ENCODE assay signal across 1 cellular context in the genomic region with DNA sequence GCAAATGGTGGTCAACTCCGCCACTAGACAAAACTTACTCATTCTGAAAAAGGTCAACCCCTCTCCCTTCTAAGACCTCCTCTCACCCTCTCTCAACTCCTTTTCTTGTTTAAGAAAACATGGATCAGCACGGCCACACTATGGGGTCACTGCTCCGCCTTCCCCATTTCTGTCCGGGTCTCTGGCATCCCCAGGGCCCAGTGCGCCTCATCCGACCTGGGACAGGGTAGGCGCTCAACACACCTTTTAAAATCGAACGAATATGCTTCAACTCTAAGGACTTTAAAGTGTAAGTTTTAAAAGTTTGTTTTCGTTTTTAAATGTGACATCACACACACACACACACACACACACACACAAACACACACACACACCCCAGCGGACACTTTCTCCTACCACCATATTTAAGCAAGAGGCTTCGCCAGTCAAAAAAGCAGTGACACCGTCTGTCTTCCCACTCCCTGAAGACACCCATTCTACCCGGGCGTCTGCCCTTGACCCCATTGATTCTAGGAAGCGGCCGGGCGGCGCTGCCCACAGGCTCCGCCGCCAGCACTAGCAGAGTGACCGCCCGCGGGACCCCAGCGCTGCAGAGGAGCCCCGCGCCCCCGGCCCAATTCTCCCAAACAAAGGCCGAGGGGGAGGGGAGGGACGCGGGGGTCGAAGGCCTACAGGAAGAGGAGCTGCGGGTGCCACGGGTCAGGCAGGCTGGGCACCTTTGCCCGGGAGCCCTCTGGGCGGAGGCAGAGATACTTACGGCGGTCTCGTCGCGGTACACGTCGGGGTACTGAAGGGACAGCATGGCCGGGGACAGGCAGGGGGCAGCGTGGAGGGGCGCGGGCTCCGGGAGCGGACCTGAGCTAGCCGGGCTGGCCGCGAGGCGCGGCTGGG.
A peak's percentile ranks its signal among the peaks of the same experiment; 100 is the strongest.
TF ChIP-seq lines count a peak whose summit lies in the region.

No MANE protein-coding gene starts in this region.

TF ChIP-seq in K562, 482 proteins besides CTCF, POLR2A, EP300 and RAD21 (continued from another document):
- TF ChIP-seq, protein P1, sequence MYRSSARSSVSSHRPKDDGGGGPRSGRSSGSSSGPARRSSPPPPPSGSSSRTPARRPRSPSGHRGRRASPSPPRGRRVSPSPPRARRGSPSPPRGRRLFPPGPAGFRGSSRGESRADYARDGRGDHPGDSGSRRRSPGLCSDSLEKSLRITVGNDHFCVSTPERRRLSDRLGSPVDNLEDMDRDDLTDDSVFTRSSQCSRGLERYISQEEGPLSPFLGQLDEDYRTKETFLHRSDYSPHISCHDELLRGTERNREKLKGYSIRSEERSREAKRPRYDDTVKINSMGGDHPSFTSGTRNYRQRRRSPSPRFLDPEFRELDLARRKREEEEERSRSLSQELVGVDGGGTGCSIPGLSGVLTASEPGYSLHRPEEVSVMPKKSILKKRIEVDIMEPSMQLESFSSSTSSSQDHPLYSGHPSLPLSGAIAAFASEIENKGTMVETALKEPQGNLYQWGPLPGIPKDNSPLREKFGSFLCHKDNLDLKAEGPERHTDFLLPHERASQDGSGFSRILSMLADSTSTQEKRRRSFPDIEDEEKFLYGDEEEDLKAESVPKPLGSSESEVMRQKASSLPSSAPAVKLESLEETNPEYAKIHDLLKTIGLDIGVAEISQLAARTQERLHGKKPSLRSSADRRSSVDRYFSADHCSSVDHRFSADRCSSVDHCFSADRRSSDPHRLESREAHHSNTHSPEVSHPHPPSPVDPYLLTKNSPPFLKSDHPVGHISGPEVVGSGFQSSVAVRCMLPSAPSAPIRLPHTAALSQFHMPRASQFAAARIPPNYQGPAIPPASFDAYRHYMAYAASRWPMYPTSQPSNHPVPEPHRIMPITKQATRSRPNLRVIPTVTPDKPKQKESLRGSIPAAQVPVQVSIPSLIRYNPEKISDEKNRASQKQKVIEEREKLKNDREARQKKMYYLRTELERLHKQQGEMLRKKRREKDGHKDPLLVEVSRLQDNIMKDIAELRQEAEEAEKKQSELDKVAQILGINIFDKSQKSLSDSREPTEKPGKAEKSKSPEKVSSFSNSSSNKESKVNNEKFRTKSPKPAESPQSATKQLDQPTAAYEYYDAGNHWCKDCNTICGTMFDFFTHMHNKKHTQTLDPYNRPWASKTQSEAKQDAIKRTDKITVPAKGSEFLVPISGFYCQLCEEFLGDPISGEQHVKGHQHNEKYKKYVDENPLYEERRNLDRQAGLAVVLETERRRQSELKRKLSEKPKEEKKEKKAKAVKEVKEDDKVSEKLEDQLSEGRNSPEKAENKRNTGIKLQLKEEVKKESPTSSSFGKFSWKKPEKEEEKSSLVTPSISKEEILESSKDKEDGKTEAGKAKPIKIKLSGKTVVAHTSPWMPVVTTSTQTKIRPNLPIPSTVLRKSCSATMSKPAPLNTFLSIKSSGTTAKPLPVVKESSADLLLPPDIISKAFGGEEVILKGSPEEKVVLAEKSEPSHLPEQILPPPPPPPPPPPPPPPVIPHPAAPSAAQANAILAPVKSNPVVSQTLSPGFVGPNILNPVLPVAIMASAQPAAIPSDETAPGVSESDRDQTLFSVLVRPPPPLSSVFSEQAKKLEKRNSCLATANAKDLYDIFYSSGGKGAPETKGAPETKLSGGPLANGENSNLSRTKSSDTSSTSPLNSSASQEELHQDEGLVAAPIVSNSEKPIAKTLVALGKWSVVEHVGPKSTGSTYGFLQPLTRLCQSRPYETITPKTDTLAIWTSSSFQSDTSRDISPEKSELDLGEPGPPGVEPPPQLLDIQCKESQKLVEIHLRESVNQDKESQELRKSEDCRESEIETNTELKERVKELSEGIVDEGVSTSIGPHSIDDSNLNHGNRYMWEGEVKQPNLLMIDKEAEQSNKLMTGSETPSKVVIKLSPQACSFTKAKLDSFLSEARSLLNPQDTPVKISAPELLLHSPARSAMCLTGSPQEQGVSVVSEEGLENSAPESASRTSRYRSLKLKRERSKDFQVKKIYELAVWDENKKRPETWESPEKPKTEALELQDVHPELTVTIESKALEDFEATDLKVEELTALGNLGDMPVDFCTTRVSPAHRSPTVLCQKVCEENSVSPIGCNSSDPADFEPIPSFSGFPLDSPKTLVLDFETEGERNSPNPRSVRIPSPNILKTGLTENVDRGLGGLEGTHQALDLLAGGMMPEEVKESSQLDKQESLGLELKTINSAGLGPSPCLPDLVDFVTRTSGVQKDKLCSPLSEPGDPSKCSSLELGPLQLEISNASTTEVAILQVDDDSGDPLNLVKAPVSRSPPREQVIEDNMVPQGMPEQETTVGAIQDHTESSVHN (IDR thresholded peaks at IDR 0.05; ENCODE audit: borderline replicate concordance in 1 of 2, low read depth in 1 of 2): no peak
- no peak for TF ChIP-seq STAG1 (CRISPR knock-in tag; IDR thresholded peaks at IDR 0.05; ENCODE audit: borderline replicate concordance)
- TF ChIP-seq JUN (IDR thresholded peaks at IDR 0.05; ENCODE audit: borderline replicate concordance, low read depth, low read length): no peak
- no peak for TF ChIP-seq JUN (CRISPR knock-in tag; IDR thresholded peaks at IDR 0.05; ENCODE audit: borderline replicate concordance)
- no peak for TF ChIP-seq ZNF121 (CRISPR knock-in tag; conservative IDR thresholded peaks at IDR 0.05)
- no peak for TF ChIP-seq MAZ (CRISPR knock-in tag; conservative IDR thresholded peaks at IDR 0.05 in 1 of 2, IDR thresholded peaks at IDR 0.05 in 1 of 2)
- no peak for TF ChIP-seq HMGN3 (IDR thresholded peaks at IDR 0.05; ENCODE audit: borderline replicate concordance, extremely low read depth, insufficient read length, low read depth, low read length)
- peak; percentile 58; the same call in 1 of the 2 replicates for TF ChIP-seq SMARCE1 (IDR thresholded peaks at IDR 0.05)
- TF ChIP-seq ZBTB7A (IDR thresholded peaks at IDR 0.05; ENCODE audit: borderline replicate concordance, control insufficient read depth, low read depth, low read length): peak; percentile 63; the same call in 1 of the 2 replicates
- no peak for TF ChIP-seq TRIM28 (IDR thresholded peaks at IDR 0.05)
- TF ChIP-seq NR2F6 (CRISPR knock-in tag; IDR thresholded peaks at IDR 0.05): no peak
- no peak; the same call in 1 of the 2 replicates for TF ChIP-seq ZNF395 (CRISPR knock-in tag; IDR thresholded peaks at IDR 0.05)
- TF ChIP-seq ETV6 (IDR thresholded peaks at IDR 0.05; ENCODE audit: borderline replicate concordance in 1 of 2, low read depth in 2 of 2, low read length in 1 of 2): no peak
- no peak for TF ChIP-seq ETV6 (CRISPR knock-in tag; IDR thresholded peaks at IDR 0.05; ENCODE audit: borderline replicate concordance)
- TF ChIP-seq SIX5 (IDR thresholded peaks at IDR 0.05; ENCODE audit: borderline replicate concordance in 1 of 2, insufficient read depth in 1 of 2, low read depth in 1 of 2, low read length in 2 of 2): no peak
- no peak for TF ChIP-seq KDM4B (IDR thresholded peaks at IDR 0.05; ENCODE audit: borderline replicate concordance in 2 of 2, low read depth in 1 of 2)
- TF ChIP-seq, protein P2, sequence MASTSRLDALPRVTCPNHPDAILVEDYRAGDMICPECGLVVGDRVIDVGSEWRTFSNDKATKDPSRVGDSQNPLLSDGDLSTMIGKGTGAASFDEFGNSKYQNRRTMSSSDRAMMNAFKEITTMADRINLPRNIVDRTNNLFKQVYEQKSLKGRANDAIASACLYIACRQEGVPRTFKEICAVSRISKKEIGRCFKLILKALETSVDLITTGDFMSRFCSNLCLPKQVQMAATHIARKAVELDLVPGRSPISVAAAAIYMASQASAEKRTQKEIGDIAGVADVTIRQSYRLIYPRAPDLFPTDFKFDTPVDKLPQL (IDR thresholded peaks at IDR 0.05; ENCODE audit: extremely low read depth, insufficient read length): no peak
- TF ChIP-seq PURB (CRISPR knock-in tag; IDR thresholded peaks at IDR 0.05; ENCODE audit: low read depth): no peak
- no peak for TF ChIP-seq ZNF408 (CRISPR knock-in tag; IDR thresholded peaks at IDR 0.05; ENCODE audit: low read depth)
- TF ChIP-seq E2F6 (IDR thresholded peaks at IDR 0.05; ENCODE audit: borderline replicate concordance in 1 of 2, extremely low read depth in 1 of 2, insufficient read depth in 1 of 2, insufficient read length in 1 of 2, low read depth in 1 of 2, low read length in 1 of 2, poor library complexity in 1 of 2, severe bottlenecking in 1 of 2): no peak
- no peak for TF ChIP-seq NR3C1 (CRISPR knock-in tag; IDR thresholded peaks at IDR 0.05)
- no peak for TF ChIP-seq KDM2B (CRISPR knock-in tag; IDR thresholded peaks at IDR 0.05)
- TF ChIP-seq BRF1 (IDR thresholded peaks at IDR 0.05; ENCODE audit: borderline replicate concordance, extremely low read depth, insufficient read length): no peak
- peak; percentile 46 for TF ChIP-seq NFIC (IDR thresholded peaks at IDR 0.05)
- no peak for TF ChIP-seq DMBX1 (CRISPR knock-in tag; IDR thresholded peaks at IDR 0.05; ENCODE audit: borderline replicate concordance)
- no peak for TF ChIP-seq SMAD4 (CRISPR knock-in tag; conservative IDR thresholded peaks at IDR 0.05)
- TF ChIP-seq NR2C2 (CRISPR knock-in tag; IDR thresholded peaks at IDR 0.05): no peak
- TF ChIP-seq NR2C2 (tag; IDR thresholded peaks at IDR 0.05): peak; percentile 47; the same call in 1 of the 2 replicates
- peak; percentile 46; the same call in 1 of the 2 replicates for TF ChIP-seq EP400 (IDR thresholded peaks at IDR 0.05)
- TF ChIP-seq FOSL1 (tag; conservative IDR thresholded peaks at IDR 0.05): no peak
- TF ChIP-seq RB1 (IDR thresholded peaks at IDR 0.05; ENCODE audit: low read depth): no peak
- no peak for TF ChIP-seq BMI1 (IDR thresholded peaks at IDR 0.05; ENCODE audit: low read length)
- no peak for TF ChIP-seq BDP1 (IDR thresholded peaks at IDR 0.05; ENCODE audit: insufficient read depth, insufficient read length)
- TF ChIP-seq HNRNPK (IDR thresholded peaks at IDR 0.05; ENCODE audit: low read depth, low read length, poor library complexity, severe bottlenecking): no peak
